In genomic region chr10:133358162-133358919, GRCh38 we compare ENCODE assay signal across 14 cellular contexts. TPM values are rescaled to one million over a fixed set of nuclear protein-coding genes. Genes with fewer than 3 reads are reported as not detected.
A peak's percentile ranks its signal among the peaks of the same experiment; 100 is the strongest.
DNase-seq lines count a peak whose midpoint lies in the region; ATAC-seq and TF ChIP-seq lines count a peak whose summit lies in the region.
"Had no signal": no experiment of that assay in that cellular context is flagged by ENCODE, and none has a peak within 500 bp of the region (broad histone marks: within the 10 kb centered on the region; RNA-seq: fewer than 3 reads in every experiment).

No MANE protein-coding gene starts in this region.

- TF ChIP-seq POLR2A in sigmoid colon (IDR thresholded peaks at IDR 0.05): no peak

- WGBS in sigmoid colon, 2 donors: 83 to 85% methylated on average over 41 of the region's 41 CpGs

- H3K27me3 ChIP-seq in GM23338 (ENCODE audit: insufficient read depth): peaks cover 6% of the 10 kb centered on the region; the same call in 1 of the 2 replicates
- peaks cover 3 to 43% (median 26%) of the 10 kb centered on the region in 3 donors for H3K27me3 ChIP-seq in sigmoid colon

- TF ChIP-seq EP300 in sigmoid colon (IDR thresholded peaks at IDR 0.05): no peak

- DNase-seq in GM23338 (ENCODE audit: low spot score) (peak; percentile 60), coronary artery (ENCODE audit: low spot score) (no peak), left lobe of liver (ENCODE audit: low spot score) (peak; percentile 88), sigmoid colon (peak; percentile 81), inferior parietal cortex (ENCODE audit: extremely low spot score) (no peak), NCI-H524 treated with DMSO at 0.1 percent for 48 hours (lab: John Stamatoyannopoulos, UW) (no peak), HuH-7.5 (ENCODE audit: low spot score) (no peak)
- DNase-seq: HFFc6, NCI-H1092 had no signal

- H3K4me1 ChIP-seq in GM23338 (ENCODE audit: insufficient read depth): no peaks in the 10 kb centered on the region
- H3K4me1 ChIP-seq in sigmoid colon: peaks cover 0 to 18% (median 16%) of the 10 kb centered on the region in 4 donors

- intact Hi-C loops in sigmoid colon (cut with DNase I): no loop called here

- H3K36me3 Mint-ChIP-seq in GM23338 (ENCODE audit: low read depth): peaks cover 21% of the 10 kb centered on the region

- no peaks in the 10 kb centered on the region for H3K9me2 ChIP-seq in GM23338 (ENCODE audit: insufficient read depth)

- H3K4me3 ChIP-seq in GM23338: peak overlapping the region; percentile 30; the same call in 1 of the 2 replicates
- H3K4me3 ChIP-seq in coronary artery: peak overlapping the region; percentile 85
- peak overlapping the region in 2 of 4 donors; percentile 37 to 62 for H3K4me3 ChIP-seq in sigmoid colon

- no peak overlapping the region for H3K27ac ChIP-seq in GM23338 (ENCODE audit: low read depth)
- peak overlapping the region in 1 of 2 donors; percentile 82 for H3K27ac ChIP-seq in coronary artery
- H3K27ac ChIP-seq in sigmoid colon: peak overlapping the region in 3 of 4 donors; percentile 31 to 66 (median 36)

- no peak overlapping the region for H3K27ac Mint-ChIP-seq in GM23338
- H3K27ac Mint-ChIP-seq: activated CD4-positive, alpha-beta T cell treated with anti-CD3 and anti-CD28 coated beads for 36 hours; HFFc6 had no signal

- H3K4me1 Mint-ChIP-seq in GM23338: no peaks in the 10 kb centered on the region; the same call in 2 of the 3 replicates

- peak overlapping the region; percentile 43; the same call in 1 of the 2 replicates for H3K4me2 ChIP-seq in GM23338

- H4K20me1 ChIP-seq in GM23338 (replicated peaks; ENCODE audit: insufficient read depth): no peaks in the 10 kb centered on the region; the same call in 1 of the 2 replicates

- peaks cover 9% of the 10 kb centered on the region for H3K27me3 Mint-ChIP-seq in GM23338 (ENCODE audit: insufficient read depth, low read depth, poor library complexity)
- H3K27me3 Mint-ChIP-seq: activated CD4-positive, alpha-beta T cell treated with anti-CD3 and anti-CD28 coated beads for 36 hours; CD4-positive, alpha-beta memory T cell had no signal

- ATAC-seq in GM23338 (peak; percentile 54), left lobe of liver (peak; percentile 46), GM19467 (IDR thresholded peaks at IDR 0.05; ENCODE audit: unreplicated experiment) (no peak)

- TF ChIP-seq CTCF in GM23338 (conservative IDR thresholded peaks at IDR 0.05; ENCODE audit: low read depth in 2 of 2): no peak
- no peak for TF ChIP-seq CTCF in coronary artery (IDR thresholded peaks at IDR 0.05)
- no peak for TF ChIP-seq CTCF in sigmoid colon (IDR thresholded peaks at IDR 0.05)

- H3K4me3 Mint-ChIP-seq in GM23338: peak overlapping the region; percentile 17; the same call in 1 of the 3 replicates
- H3K4me3 Mint-ChIP-seq: HFFc6 had no signal

- no peak overlapping the region for H2AFZ ChIP-seq in GM23338

- no peaks in the 10 kb centered on the region for H3K9me3 ChIP-seq in sigmoid colon

- H3K36me3 ChIP-seq in GM23338 (ENCODE audit: insufficient read depth): no peaks in the 10 kb centered on the region
- H3K36me3 ChIP-seq in sigmoid colon: peaks cover 0 to 21% (median 8%) of the 10 kb centered on the region in 4 donors

- H3F3A ChIP-seq in GM23338 (replicated peaks; ENCODE audit: low read depth): peaks cover 3% of the 10 kb centered on the region; the same call in 1 of the 2 replicates

- 0 out of 2 replicates have a peak, but pooled peaks cover 4% of the 10 kb centered on the region for H3K79me2 ChIP-seq in GM23338 (replicated peaks; ENCODE audit: insufficient read depth)

- H3K9me3 Mint-ChIP-seq in GM23338: no peaks in the 10 kb centered on the region
- H3K9me3 Mint-ChIP-seq: CD4-positive, alpha-beta memory T cell; HFFc6 had no signal

TF ChIP-seq in GM23338, 12 proteins besides CTCF, POLR2A, EP300 and RAD21 (continues in another document):
- TF ChIP-seq ZNF331 (CRISPR knock-in tag; IDR thresholded peaks at IDR 0.05; ENCODE audit: low read depth): no peak
- TF ChIP-seq, protein P1, sequence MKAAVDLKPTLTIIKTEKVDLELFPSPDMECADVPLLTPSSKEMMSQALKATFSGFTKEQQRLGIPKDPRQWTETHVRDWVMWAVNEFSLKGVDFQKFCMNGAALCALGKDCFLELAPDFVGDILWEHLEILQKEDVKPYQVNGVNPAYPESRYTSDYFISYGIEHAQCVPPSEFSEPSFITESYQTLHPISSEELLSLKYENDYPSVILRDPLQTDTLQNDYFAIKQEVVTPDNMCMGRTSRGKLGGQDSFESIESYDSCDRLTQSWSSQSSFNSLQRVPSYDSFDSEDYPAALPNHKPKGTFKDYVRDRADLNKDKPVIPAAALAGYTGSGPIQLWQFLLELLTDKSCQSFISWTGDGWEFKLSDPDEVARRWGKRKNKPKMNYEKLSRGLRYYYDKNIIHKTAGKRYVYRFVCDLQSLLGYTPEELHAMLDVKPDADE (IDR thresholded peaks at IDR 0.05): no peak

RNA-seq across cellular contexts. Expression of gene FUOM, which starts 0.5 kb away (rescaled TPM):
- 33.9 and 43.9 TPM in 2 replicates for total RNA-seq in GM23338 (2014; rRNA removed; shearing (Covaris generic))
- 30.8 and 33.0 TPM in 2 replicates for polyA plus RNA-seq in GM23338 (2016; fragmentation: Nextera tagmentation; extraction: Ambion mirVana)
- 177 TPM for total RNA-seq in left lobe of liver
- 10 to 100 TPM in 2 of 4 donors, 1 to 10 TPM in 2; 8.0 to 25.7 (median 12.8) TPM for total RNA-seq in sigmoid colon
- 10 to 100 TPM; 39.0 to 98.0 (median 48.9) TPM for polyA plus RNA-seq in sigmoid colon

RNA-seq across cellular contexts. Expression of gene PRAP1, which starts 11.2 kb away (rescaled TPM):
- total RNA-seq in GM23338 (2014; rRNA removed; shearing (Covaris generic)): not detected in 2 replicates
- polyA plus RNA-seq in GM23338 (2016; fragmentation: Nextera tagmentation; extraction: Ambion mirVana): 0.68 and 1.5 TPM in 2 replicates
- total RNA-seq in left lobe of liver: 275 TPM
- total RNA-seq in sigmoid colon: 1 to 10 TPM in 1 of 4 donors, not detected in 3; 2.9 TPM
- 100 to 1,000 TPM in 1 of 3 donors, 10 to 100 TPM in 2; 73.4 to 102 (median 88.9) TPM for polyA plus RNA-seq in sigmoid colon
- total RNA-seq: activated CD4-positive, alpha-beta T cell treated with anti-CD3 and anti-CD28 coated beads for 36 hours; CD4-positive, alpha-beta memory T cell; HFFc6; renal cortical epithelial cell had no signal
- polyA plus RNA-seq: CD4-positive, alpha-beta memory T cell had no signal

RNA-seq across cellular contexts. Expression of gene ECHS1, which starts 14.8 kb away (rescaled TPM):
- 87.8 and 92.1 TPM in 2 replicates for total RNA-seq in GM23338 (2014; rRNA removed; shearing (Covaris generic))
- polyA plus RNA-seq in GM23338 (2016; fragmentation: Nextera tagmentation; extraction: Ambion mirVana) (120 and 127 TPM in 2 replicates), sigmoid colon (100 to 1,000 TPM; 187 to 360 (median 220) TPM)
- total RNA-seq in left lobe of liver (764 TPM), sigmoid colon (10 to 100 TPM; 58.6 to 87.0 (median 65.6) TPM)

RNA-seq across cellular contexts. Expression of gene PAOX, which starts 20.7 kb away (rescaled TPM):
- 8.7 and 8.8 TPM in 2 replicates for total RNA-seq in GM23338 (2014; rRNA removed; shearing (Covaris generic))
- polyA plus RNA-seq in GM23338 (2016; fragmentation: Nextera tagmentation; extraction: Ambion mirVana): 4.1 and 6.1 TPM in 2 replicates
- 18.0 TPM for total RNA-seq in left lobe of liver
- total RNA-seq in sigmoid colon: 10 to 100 TPM in 3 of 4 donors, 1 to 10 TPM in 1; 6.4 to 11.8 (median 11.0) TPM
- 1 to 10 TPM; 5.4 to 8.7 (median 6.5) TPM for polyA plus RNA-seq in sigmoid colon

RNA-seq across cellular contexts. Expression of gene CALY, which starts 21.6 kb away (rescaled TPM):
- 0.31 and 1.0 TPM in 2 replicates for total RNA-seq in GM23338 (2014; rRNA removed; shearing (Covaris generic))
- 8.0 and 9.0 TPM in 2 replicates for polyA plus RNA-seq in GM23338 (2016; fragmentation: Nextera tagmentation; extraction: Ambion mirVana)
- 0.45 TPM for total RNA-seq in left lobe of liver
- 1 to 10 TPM; 1.3 to 6.8 (median 5.4) TPM for total RNA-seq in sigmoid colon
- 1 to 10 TPM in 1 of 3 donors, not detected in 2; 1.4 TPM for polyA plus RNA-seq in sigmoid colon
- total RNA-seq: activated CD4-positive, alpha-beta T cell treated with anti-CD3 and anti-CD28 coated beads for 36 hours; mesenteric fat pad; renal cortical epithelial cell had no signal

Comparison
In these comparisons a context has a peak if more than half of its experiments do, and no peak if none do; other contexts are left out.
1. DNase-seq: peak in GM23338 (single experiment), left lobe of liver (single experiment) and sigmoid colon (single experiment); none in coronary artery (single experiment), inferior parietal cortex (single experiment), NCI-H524 treated with DMSO at 0.1 percent for 48 hours (single experiment) and HuH-7.5 (single experiment).
2. RNA of gene PRAP1, which starts 11.2 kb away (total RNA-seq): 275 TPM in left lobe of liver (single experiment); not detected in GM23338 and 2.9 TPM in sigmoid colon; every median in the first group is over 10 times any median in the second.